ENCODE assay signal across 14 cellular contexts in genomic region chr5:168364738-168365550, GRCh38.
A peak's percentile ranks its signal among the peaks of the same experiment; 100 is the strongest.
DNase-seq lines count a peak whose midpoint lies in the region; ATAC-seq and TF ChIP-seq lines count a peak whose summit lies in the region.
"Had no signal": no experiment of that assay in that cellular context is flagged by ENCODE, and none has a peak within 500 bp of the region (broad histone marks: within the 10 kb centered on the region; RNA-seq: fewer than 3 reads in every experiment).

No MANE protein-coding gene starts in this region.

- H3K9me3 ChIP-seq in Caco-2 (no peaks in the 10 kb centered on the region), RWPE2 (ENCODE audit: severe bottlenecking) (no peaks in the 10 kb centered on the region), neuronal stem cell (replicated peaks in 1 of 2; ENCODE audit: control insufficient read depth in 2 of 2, insufficient read depth in 1 of 2, low read depth in 1 of 2, low read length in 2 of 2) (no peaks in the 10 kb centered on the region), Karpas-422 (ENCODE audit: low read length) (no peaks in the 10 kb centered on the region)
- H3K9me3 ChIP-seq: sigmoid colon had no signal

- no peak overlapping the region for H3K4me3 ChIP-seq in Caco-2 (ENCODE audit: low read depth, low read length)
- H3K4me3 ChIP-seq in RWPE2 (ENCODE audit: severe bottlenecking) = no peak overlapping the region
- H3K4me3 ChIP-seq in neuronal stem cell (ENCODE audit: low read length in 2 of 2) = no peak overlapping the region
- no peak overlapping the region for H3K4me3 ChIP-seq in Karpas-422 (ENCODE audit: low read length)
- H3K4me3 ChIP-seq: sigmoid colon had no signal

- H3K27me3 Mint-ChIP-seq in Caco-2 (ENCODE audit: insufficient read depth, unreplicated experiment) = no peaks in the 10 kb centered on the region

- no peak for TF ChIP-seq CTCF in Caco-2 (IDR thresholded peaks at IDR 0.05; ENCODE audit: insufficient read depth in 1 of 2, low read depth in 1 of 2, low read length in 1 of 2, severe bottlenecking in 1 of 2, unreplicated experiment in 1 of 2)
- no peak for TF ChIP-seq CTCF in RWPE2 (IDR thresholded peaks at IDR 0.05; ENCODE audit: poor library complexity, severe bottlenecking)
- TF ChIP-seq CTCF in GM10248 (IDR thresholded peaks at IDR 0.05; ENCODE audit: control extremely low read depth, extremely low read depth, low read depth, missing control alignments) = no peak

- H3K18ac ChIP-seq in neuronal stem cell (ENCODE audit: low read length) = peak overlapping the region; percentile 42

- no peaks in the 10 kb centered on the region for H4K20me1 ChIP-seq in Karpas-422 (ENCODE audit: insufficient read depth, low read depth, low read length)

- no peak overlapping the region for H4K91ac ChIP-seq in neuronal stem cell (ENCODE audit: low read depth, low read length, poor library complexity)

- H3K9me3 Mint-ChIP-seq in Caco-2 (ENCODE audit: unreplicated experiment) = no peaks in the 10 kb centered on the region
- H3K9me3 Mint-ChIP-seq: CD8-positive, alpha-beta memory T cell had no signal

- no peak overlapping the region for H2AK5ac ChIP-seq in neuronal stem cell (ENCODE audit: low read depth, low read length)

- POLR2A ChIA-PET in Caco-2 (lab: Charles Lee) (interaction anchor here (1.0 to 1.8 kb wide), 3 partner anchors 50 to 74 kb away, joined by 5 to 10 read pairs (median 6); partner anchors contain the start of gene WWC1), GM10248 (lab: Yijun Ruan, JAX) (no interaction called here)

- H3K27ac ChIP-seq in RWPE2 (ENCODE audit: poor library complexity, severe bottlenecking) = peak overlapping the region; percentile 99
- H3K27ac ChIP-seq in neuronal stem cell (replicated peaks; ENCODE audit: low read length) = no peak overlapping the region
- no peak overlapping the region for H3K27ac ChIP-seq in Karpas-422 (ENCODE audit: low read length)
- H3K27ac ChIP-seq: sigmoid colon had no signal

- H4K8ac ChIP-seq in neuronal stem cell (ENCODE audit: low read depth, low read length) = no peak overlapping the region

- TSS peak; percentile 32 for BruUV-seq in Caco-2 (replicated peaks; lab: Mats Ljungman, UMichigan)

- H3K4me1 Mint-ChIP-seq in Caco-2 (ENCODE audit: low read depth, unreplicated experiment) = peaks cover 62% of the 10 kb centered on the region
- H3K4me1 Mint-ChIP-seq: CD8-positive, alpha-beta memory T cell; stimulated activated naive B cell treated with anti-CD40 and anti-IgM and Interleukin-4, amounts not matched to agents 10 μg/mL and 1 μg/mL and 100 μg/mL, for 72 hours had no signal

- no CpG with 5 or more reads among the region's 12 CpGs for WGBS in neuronal stem cell (ENCODE audit: extremely low coverage in 2 of 2, insufficient read length in 2 of 2, insufficient replicate concordance in 1 of 2), 2 donors

- no peak overlapping the region for H2BK5ac ChIP-seq in neuronal stem cell (ENCODE audit: low read length)

- H2AFZ ChIP-seq in neuronal stem cell (ENCODE audit: low read length) = no peak overlapping the region
- no peak overlapping the region for H2AFZ ChIP-seq in Karpas-422 (ENCODE audit: low read length)

- H3K4me2 ChIP-seq in neuronal stem cell (ENCODE audit: insufficient read depth, low read length, poor library complexity, severe bottlenecking) = no peak overlapping the region
- H3K4me2 ChIP-seq in Karpas-422 (ENCODE audit: low read depth, low read length, poor library complexity, severe bottlenecking) = no peak overlapping the region

- H3K9me2 ChIP-seq in Karpas-422 (replicated peaks; ENCODE audit: insufficient read depth, low read length) = no peaks in the 10 kb centered on the region

- ATAC-seq in RWPE2 (ENCODE audit: low read depth) (peak; percentile 21), GM21367 (IDR thresholded peaks at IDR 0.05; ENCODE audit: unreplicated experiment) (no peak)

- intact Hi-C loops in Caco-2 (cut with micrococcal nuclease; ENCODE audit: unreplicated experiment) = loop anchor here (1.0 kb wide), 6 partner anchors 19 to 95 kb away; no protein-coding TSS in a partner anchor

- H3K27me3 ChIP-seq in Caco-2 (replicated peaks; ENCODE audit: control insufficient read depth, insufficient read depth, low read length) (no peaks in the 10 kb centered on the region), RWPE2 (ENCODE audit: insufficient read depth, poor library complexity, severe bottlenecking) (no peaks in the 10 kb centered on the region), neuronal stem cell (ENCODE audit: control insufficient read depth in 3 of 3, insufficient read depth in 3 of 3, low read depth in 1 of 3, low read length in 3 of 3) (no peaks in the 10 kb centered on the region), Karpas-422 (ENCODE audit: low read length) (no peaks in the 10 kb centered on the region)
- H3K27me3 ChIP-seq: sigmoid colon had no signal

- H3K4me3 Mint-ChIP-seq in Caco-2 (ENCODE audit: unreplicated experiment) = peak overlapping the region; percentile 63
- H3K4me3 Mint-ChIP-seq: CD8-positive, alpha-beta memory T cell; stimulated activated naive B cell treated with anti-CD40 and anti-IgM and Interleukin-4, amounts not matched to agents 10 μg/mL and 1 μg/mL and 100 μg/mL, for 72 hours had no signal

- H3K23ac ChIP-seq in neuronal stem cell (ENCODE audit: low read depth, low read length, poor library complexity) = no peak overlapping the region

- peak overlapping the region; percentile 97 for H3K27ac Mint-ChIP-seq in Caco-2 (ENCODE audit: unreplicated experiment)
- H3K27ac Mint-ChIP-seq: CD8-positive, alpha-beta memory T cell; stimulated activated naive B cell treated with anti-CD40 and anti-IgM and Interleukin-4, amounts not matched to agents 10 μg/mL and 1 μg/mL and 100 μg/mL, for 72 hours had no signal

- no peak overlapping the region for H3K4ac ChIP-seq in neuronal stem cell (ENCODE audit: low read length)

- no peak overlapping the region for H2BK12ac ChIP-seq in neuronal stem cell (ENCODE audit: low read length)

- H2BK15ac ChIP-seq in neuronal stem cell (ENCODE audit: low read length) = no peak overlapping the region

- peaks cover 72% of the 10 kb centered on the region for H3K36me3 Mint-ChIP-seq in Caco-2 (ENCODE audit: insufficient read depth, unreplicated experiment)
- H3K36me3 Mint-ChIP-seq: CD8-positive, alpha-beta memory T cell; stimulated activated naive B cell treated with anti-CD40 and anti-IgM and Interleukin-4, amounts not matched to agents 10 μg/mL and 1 μg/mL and 100 μg/mL, for 72 hours had no signal

- H3K36me3 ChIP-seq in Caco-2 (ENCODE audit: control insufficient read depth, insufficient read depth, low read length) (no peaks in the 10 kb centered on the region), RWPE2 (ENCODE audit: low read depth) (0 out of 2 replicates have a peak, but pooled peaks cover 3% of the 10 kb centered on the region), neuronal stem cell (replicated peaks in 1 of 2; ENCODE audit: control insufficient read depth in 2 of 2, insufficient read depth in 2 of 2, low read length in 2 of 2) (no peaks in the 10 kb centered on the region), Karpas-422 (ENCODE audit: insufficient read depth, low read length) (no peaks in the 10 kb centered on the region)
- H3K36me3 ChIP-seq: sigmoid colon had no signal

- no peak overlapping the region for H3K14ac ChIP-seq in neuronal stem cell (ENCODE audit: low read length)

- no peaks in the 10 kb centered on the region for H3K79me2 ChIP-seq in Karpas-422 (ENCODE audit: low read length)

- H3K79me1 ChIP-seq in neuronal stem cell (ENCODE audit: low read depth, low read length) = peaks cover 3% of the 10 kb centered on the region

- H3K9ac ChIP-seq in neuronal stem cell (ENCODE audit: low read depth, low read length, poor library complexity) (no peak overlapping the region), Karpas-422 (ENCODE audit: low read length) (no peak overlapping the region)

- DNase-seq in Caco-2 (peak; percentile 86 to 89), RWPE2 (ENCODE audit: low spot score) (no peak), fibroblast of peridontal ligament (ENCODE audit: extremely low read depth) (peak; percentile 56), neuronal stem cell (ENCODE audit: low spot score) (no peak), cerebellar nuclear complex (lab: John Stamatoyannopoulos, UW) (no peak), Karpas-422 (no peak), GM10248 (ENCODE audit: extremely low spot score) (no peak)
- DNase-seq: activated CD4-positive, alpha-beta T cell treated with anti-CD3 and anti-CD28 coated beads for 4 hours; aorta; CD8-positive, alpha-beta memory T cell; KG1; sigmoid colon; stimulated activated naive B cell treated with anti-CD40 and anti-IgM and Interleukin-4, amounts not matched to agents 10 μg/mL and 1 μg/mL and 100 μg/mL, for 72 hours had no signal

- CTCF ChIA-PET in Caco-2 (lab: Charles Lee) = interaction anchor here (0.8 to 2.7 kb wide), 9 partner anchors 13 to 95 kb away, joined by 3 to 12 read pairs (median 4); partner anchors contain the start of gene WWC1
- CTCF ChIA-PET in GM10248 (lab: Yijun Ruan, JAX) = no interaction called here

- H3K4me1 ChIP-seq in Caco-2 (peaks cover 66% of the 10 kb centered on the region), RWPE2 (ENCODE audit: insufficient read depth, poor library complexity, severe bottlenecking) (peaks cover 58% of the 10 kb centered on the region), neuronal stem cell (ENCODE audit: control insufficient read depth in 2 of 2, insufficient read depth in 1 of 2, low read depth in 1 of 2, low read length in 2 of 2) (peaks cover 9 to 13% of the 10 kb centered on the region in 2 donors), Karpas-422 (ENCODE audit: low read length) (no peaks in the 10 kb centered on the region)
- H3K4me1 ChIP-seq: sigmoid colon had no signal

- H2BK120ac ChIP-seq in neuronal stem cell (ENCODE audit: low read depth, low read length) = no peak overlapping the region

Comparison
In these comparisons a context has a peak if more than half of its experiments do, and no peak if none do; other contexts are left out.
1. DNase-seq: peak in Caco-2 (2 of 2) and fibroblast of peridontal ligament (single experiment); none in RWPE2 (single experiment), neuronal stem cell (single experiment), cerebellar nuclear complex (0 of 2), Karpas-422 (single experiment) and GM10248 (single experiment).